ENCODE assay signal across 1 cellular context in the genomic region with DNA sequence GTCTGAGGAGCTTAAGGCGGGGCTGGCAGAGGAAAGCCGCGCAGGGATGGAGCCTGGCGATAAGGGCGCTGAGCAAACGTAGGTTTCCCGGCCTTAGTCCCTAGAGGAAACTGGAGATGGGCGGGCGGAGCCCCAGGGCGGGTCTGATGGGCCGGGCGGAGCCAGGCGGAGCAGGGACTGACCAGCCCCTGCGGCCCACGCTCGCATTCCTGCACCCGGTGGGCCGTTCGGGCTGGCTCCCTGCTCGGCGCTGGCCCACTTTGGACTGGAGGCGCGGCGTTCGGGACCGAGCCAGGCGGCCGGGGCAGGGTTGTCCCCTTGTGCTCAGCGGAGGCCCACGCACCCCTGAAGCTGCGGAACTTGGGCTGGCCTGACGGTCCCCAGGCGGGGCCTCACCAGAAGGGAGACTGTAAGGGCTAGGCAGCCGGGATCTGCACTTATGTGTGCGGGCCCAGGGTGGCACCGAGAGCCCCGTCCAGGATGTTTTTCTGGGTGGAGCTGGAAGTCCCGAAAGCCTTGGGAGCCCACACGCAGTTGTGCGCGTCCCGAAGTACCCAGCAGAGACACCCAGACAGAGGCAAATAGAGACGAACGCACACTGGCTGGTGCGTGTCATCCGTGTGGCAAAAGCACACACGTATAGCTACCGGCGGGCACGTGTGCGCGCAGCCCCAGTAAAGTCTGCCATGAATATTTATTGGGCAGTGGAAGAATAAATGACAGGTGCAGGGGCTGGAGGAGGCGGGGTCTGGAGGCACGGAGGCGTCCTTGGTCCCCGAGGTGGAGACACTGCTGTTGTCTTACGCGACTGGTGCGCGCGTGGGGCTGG.
A peak's percentile ranks its signal among the peaks of the same experiment; 100 is the strongest.
TF ChIP-seq lines count a peak whose summit lies in the region.

No MANE protein-coding gene starts in this region.

TF ChIP-seq in HepG2, 621 proteins besides CTCF, POLR2A, EP300 and RAD21 (continued from another document and continues in another):
- TF ChIP-seq, protein P1, sequence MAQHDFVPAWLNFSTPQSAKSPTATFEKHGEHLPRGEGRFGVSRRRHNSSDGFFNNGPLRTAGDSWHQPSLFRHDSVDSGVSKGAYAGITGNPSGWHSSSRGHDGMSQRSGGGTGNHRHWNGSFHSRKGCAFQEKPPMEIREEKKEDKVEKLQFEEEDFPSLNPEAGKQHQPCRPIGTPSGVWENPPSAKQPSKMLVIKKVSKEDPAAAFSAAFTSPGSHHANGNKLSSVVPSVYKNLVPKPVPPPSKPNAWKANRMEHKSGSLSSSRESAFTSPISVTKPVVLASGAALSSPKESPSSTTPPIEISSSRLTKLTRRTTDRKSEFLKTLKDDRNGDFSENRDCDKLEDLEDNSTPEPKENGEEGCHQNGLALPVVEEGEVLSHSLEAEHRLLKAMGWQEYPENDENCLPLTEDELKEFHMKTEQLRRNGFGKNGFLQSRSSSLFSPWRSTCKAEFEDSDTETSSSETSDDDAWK (CRISPR knock-in tag; IDR thresholded peaks at IDR 0.05) = no peak
- TF ChIP-seq, protein P2, sequence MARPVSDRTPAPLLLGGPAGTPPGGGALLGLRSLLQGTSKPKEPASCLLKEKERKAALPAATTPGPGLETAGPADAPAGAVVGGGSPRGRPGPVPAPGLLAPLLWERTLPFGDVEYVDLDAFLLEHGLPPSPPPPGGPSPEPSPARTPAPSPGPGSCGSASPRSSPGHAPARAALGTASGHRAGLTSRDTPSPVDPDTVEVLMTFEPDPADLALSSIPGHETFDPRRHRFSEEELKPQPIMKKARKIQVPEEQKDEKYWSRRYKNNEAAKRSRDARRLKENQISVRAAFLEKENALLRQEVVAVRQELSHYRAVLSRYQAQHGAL (CRISPR knock-in tag; IDR thresholded peaks at IDR 0.05; ENCODE audit: not compliant biosample characterization) = no peak
- TF ChIP-seq, protein P3, sequence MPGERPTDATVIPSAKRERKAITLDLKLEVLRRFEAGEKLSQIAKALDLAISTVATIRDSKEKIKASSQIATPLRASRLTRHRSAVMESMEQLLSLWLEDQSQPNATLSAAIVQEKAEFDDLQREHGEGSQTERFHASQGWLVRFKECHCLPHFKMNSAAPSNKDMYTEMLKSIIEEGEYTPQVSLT (CRISPR knock-in tag; IDR thresholded peaks at IDR 0.05; ENCODE audit: borderline replicate concordance, low read depth) = no peak
- TF ChIP-seq ISX (CRISPR knock-in tag; conservative IDR thresholded peaks at IDR 0.05) (no peak), ZNF879 (CRISPR knock-in tag; IDR thresholded peaks at IDR 0.05) (no peak), ZNF235 (CRISPR knock-in tag; IDR thresholded peaks at IDR 0.05; ENCODE audit: borderline replicate concordance) (no peak), ZNF292 (CRISPR knock-in tag; IDR thresholded peaks at IDR 0.05; ENCODE audit: borderline replicate concordance, low read depth) (no peak), ZSCAN25 (CRISPR knock-in tag; IDR thresholded peaks at IDR 0.05) (no peak), ATF7-NPFF (CRISPR knock-in tag; IDR thresholded peaks at IDR 0.05; ENCODE audit: low read depth) (0 out of 2 replicates have a peak, but pooled peaks have one; percentile 64), ELF1 (CRISPR knock-in tag; IDR thresholded peaks at IDR 0.05) (no peak), KAT8 (CRISPR knock-in tag; IDR thresholded peaks at IDR 0.05) (no peak), ZZZ3 (CRISPR knock-in tag; IDR thresholded peaks at IDR 0.05; ENCODE audit: borderline replicate concordance) (no peak), ZSCAN21 (CRISPR knock-in tag; IDR thresholded peaks at IDR 0.05; ENCODE audit: borderline replicate concordance) (no peak), ZNF101 (CRISPR knock-in tag; IDR thresholded peaks at IDR 0.05; ENCODE audit: borderline replicate concordance, low read depth) (no peak), CCAR2 (optimal IDR thresholded peaks at IDR 0.05; ENCODE audit: low read depth, low read length) (no peak), ZNF780A (CRISPR knock-in tag; IDR thresholded peaks at IDR 0.05) (no peak), PHF8 (CRISPR knock-in tag; IDR thresholded peaks at IDR 0.05) (peak; percentile 39; the same call in 1 of the 2 replicates), ZNF274 (CRISPR knock-in tag; IDR thresholded peaks at IDR 0.05) (no peak), BORCS8-MEF2B (CRISPR knock-in tag; IDR thresholded peaks at IDR 0.05) (no peak), SMAD9 (CRISPR knock-in tag; IDR thresholded peaks at IDR 0.05) (no peak), MAFG (CRISPR knock-in tag; IDR thresholded peaks at IDR 0.05) (no peak), ZNF703 (CRISPR knock-in tag; IDR thresholded peaks at IDR 0.05; ENCODE audit: borderline replicate concordance) (no peak), ZNF546 (CRISPR knock-in tag; conservative IDR thresholded peaks at IDR 0.05) (no peak), TBL1XR1 (IDR thresholded peaks at IDR 0.05; ENCODE audit: borderline replicate concordance, low read length, partially characterized antibody) (no peak), SOX6 (IDR thresholded peaks at IDR 0.05) (no peak), SOX6 (CRISPR knock-in tag; IDR thresholded peaks at IDR 0.05) (no peak)
- TF ChIP-seq, protein P4, sequence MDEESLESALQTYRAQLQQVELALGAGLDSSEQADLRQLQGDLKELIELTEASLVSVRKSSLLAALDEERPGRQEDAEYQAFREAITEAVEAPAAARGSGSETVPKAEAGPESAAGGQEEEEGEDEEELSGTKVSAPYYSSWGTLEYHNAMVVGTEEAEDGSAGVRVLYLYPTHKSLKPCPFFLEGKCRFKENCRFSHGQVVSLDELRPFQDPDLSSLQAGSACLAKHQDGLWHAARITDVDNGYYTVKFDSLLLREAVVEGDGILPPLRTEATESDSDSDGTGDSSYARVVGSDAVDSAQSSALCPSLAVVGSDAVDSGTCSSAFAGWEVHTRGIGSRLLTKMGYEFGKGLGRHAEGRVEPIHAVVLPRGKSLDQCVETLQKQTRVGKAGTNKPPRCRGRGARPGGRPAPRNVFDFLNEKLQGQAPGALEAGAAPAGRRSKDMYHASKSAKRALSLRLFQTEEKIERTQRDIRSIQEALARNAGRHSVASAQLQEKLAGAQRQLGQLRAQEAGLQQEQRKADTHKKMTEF (CRISPR knock-in tag; IDR thresholded peaks at IDR 0.05) = no peak
- TF ChIP-seq, protein P5, sequence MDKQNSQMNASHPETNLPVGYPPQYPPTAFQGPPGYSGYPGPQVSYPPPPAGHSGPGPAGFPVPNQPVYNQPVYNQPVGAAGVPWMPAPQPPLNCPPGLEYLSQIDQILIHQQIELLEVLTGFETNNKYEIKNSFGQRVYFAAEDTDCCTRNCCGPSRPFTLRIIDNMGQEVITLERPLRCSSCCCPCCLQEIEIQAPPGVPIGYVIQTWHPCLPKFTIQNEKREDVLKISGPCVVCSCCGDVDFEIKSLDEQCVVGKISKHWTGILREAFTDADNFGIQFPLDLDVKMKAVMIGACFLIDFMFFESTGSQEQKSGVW (CRISPR knock-in tag; IDR thresholded peaks at IDR 0.05; ENCODE audit: borderline replicate concordance) = no peak
- TF ChIP-seq, protein P6, sequence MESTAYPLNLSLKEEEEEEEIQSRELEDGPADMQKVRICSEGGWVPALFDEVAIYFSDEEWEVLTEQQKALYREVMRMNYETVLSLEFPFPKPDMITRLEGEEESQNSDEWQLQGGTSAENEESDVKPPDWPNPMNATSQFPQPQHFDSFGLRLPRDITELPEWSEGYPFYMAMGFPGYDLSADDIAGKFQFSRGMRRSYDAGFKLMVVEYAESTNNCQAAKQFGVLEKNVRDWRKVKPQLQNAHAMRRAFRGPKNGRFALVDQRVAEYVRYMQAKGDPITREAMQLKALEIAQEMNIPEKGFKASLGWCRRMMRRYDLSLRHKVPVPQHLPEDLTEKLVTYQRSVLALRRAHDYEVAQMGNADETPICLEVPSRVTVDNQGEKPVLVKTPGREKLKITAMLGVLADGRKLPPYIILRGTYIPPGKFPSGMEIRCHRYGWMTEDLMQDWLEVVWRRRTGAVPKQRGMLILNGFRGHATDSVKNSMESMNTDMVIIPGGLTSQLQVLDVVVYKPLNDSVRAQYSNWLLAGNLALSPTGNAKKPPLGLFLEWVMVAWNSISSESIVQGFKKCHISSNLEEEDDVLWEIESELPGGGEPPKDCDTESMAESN (CRISPR knock-in tag; conservative IDR thresholded peaks at IDR 0.05) = no peak
- TF ChIP-seq, protein P7, sequence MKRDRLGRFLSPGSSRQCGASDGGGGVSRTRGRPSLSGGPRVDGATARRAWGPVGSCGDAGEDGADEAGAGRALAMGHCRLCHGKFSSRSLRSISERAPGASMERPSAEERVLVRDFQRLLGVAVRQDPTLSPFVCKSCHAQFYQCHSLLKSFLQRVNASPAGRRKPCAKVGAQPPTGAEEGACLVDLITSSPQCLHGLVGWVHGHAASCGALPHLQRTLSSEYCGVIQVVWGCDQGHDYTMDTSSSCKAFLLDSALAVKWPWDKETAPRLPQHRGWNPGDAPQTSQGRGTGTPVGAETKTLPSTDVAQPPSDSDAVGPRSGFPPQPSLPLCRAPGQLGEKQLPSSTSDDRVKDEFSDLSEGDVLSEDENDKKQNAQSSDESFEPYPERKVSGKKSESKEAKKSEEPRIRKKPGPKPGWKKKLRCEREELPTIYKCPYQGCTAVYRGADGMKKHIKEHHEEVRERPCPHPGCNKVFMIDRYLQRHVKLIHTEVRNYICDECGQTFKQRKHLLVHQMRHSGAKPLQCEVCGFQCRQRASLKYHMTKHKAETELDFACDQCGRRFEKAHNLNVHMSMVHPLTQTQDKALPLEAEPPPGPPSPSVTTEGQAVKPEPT (CRISPR knock-in tag; IDR thresholded peaks at IDR 0.05; ENCODE audit: low read depth) = no peak
- TF ChIP-seq, protein P8, sequence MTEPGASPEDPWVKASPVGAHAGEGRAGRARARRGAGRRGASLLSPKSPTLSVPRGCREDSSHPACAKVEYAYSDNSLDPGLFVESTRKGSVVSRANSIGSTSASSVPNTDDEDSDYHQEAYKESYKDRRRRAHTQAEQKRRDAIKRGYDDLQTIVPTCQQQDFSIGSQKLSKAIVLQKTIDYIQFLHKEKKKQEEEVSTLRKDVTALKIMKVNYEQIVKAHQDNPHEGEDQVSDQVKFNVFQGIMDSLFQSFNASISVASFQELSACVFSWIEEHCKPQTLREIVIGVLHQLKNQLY (CRISPR knock-in tag; IDR thresholded peaks at IDR 0.05) = no peak
- TF ChIP-seq, protein P9, sequence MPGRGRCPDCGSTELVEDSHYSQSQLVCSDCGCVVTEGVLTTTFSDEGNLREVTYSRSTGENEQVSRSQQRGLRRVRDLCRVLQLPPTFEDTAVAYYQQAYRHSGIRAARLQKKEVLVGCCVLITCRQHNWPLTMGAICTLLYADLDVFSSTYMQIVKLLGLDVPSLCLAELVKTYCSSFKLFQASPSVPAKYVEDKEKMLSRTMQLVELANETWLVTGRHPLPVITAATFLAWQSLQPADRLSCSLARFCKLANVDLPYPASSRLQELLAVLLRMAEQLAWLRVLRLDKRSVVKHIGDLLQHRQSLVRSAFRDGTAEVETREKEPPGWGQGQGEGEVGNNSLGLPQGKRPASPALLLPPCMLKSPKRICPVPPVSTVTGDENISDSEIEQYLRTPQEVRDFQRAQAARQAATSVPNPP (CRISPR knock-in tag; IDR thresholded peaks at IDR 0.05) = no peak
- TF ChIP-seq, protein P10, sequence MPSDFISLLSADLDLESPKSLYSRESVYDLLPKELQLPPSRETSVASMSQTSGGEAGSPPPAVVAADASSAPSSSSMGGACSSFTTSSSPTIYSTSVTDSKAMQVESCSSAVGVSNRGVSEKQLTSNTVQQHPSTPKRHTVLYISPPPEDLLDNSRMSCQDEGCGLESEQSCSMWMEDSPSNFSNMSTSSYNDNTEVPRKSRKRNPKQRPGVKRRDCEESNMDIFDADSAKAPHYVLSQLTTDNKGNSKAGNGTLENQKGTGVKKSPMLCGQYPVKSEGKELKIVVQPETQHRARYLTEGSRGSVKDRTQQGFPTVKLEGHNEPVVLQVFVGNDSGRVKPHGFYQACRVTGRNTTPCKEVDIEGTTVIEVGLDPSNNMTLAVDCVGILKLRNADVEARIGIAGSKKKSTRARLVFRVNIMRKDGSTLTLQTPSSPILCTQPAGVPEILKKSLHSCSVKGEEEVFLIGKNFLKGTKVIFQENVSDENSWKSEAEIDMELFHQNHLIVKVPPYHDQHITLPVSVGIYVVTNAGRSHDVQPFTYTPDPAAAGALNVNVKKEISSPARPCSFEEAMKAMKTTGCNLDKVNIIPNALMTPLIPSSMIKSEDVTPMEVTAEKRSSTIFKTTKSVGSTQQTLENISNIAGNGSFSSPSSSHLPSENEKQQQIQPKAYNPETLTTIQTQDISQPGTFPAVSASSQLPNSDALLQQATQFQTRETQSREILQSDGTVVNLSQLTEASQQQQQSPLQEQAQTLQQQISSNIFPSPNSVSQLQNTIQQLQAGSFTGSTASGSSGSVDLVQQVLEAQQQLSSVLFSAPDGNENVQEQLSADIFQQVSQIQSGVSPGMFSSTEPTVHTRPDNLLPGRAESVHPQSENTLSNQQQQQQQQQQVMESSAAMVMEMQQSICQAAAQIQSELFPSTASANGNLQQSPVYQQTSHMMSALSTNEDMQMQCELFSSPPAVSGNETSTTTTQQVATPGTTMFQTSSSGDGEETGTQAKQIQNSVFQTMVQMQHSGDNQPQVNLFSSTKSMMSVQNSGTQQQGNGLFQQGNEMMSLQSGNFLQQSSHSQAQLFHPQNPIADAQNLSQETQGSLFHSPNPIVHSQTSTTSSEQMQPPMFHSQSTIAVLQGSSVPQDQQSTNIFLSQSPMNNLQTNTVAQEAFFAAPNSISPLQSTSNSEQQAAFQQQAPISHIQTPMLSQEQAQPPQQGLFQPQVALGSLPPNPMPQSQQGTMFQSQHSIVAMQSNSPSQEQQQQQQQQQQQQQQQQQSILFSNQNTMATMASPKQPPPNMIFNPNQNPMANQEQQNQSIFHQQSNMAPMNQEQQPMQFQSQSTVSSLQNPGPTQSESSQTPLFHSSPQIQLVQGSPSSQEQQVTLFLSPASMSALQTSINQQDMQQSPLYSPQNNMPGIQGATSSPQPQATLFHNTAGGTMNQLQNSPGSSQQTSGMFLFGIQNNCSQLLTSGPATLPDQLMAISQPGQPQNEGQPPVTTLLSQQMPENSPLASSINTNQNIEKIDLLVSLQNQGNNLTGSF (CRISPR knock-in tag; IDR thresholded peaks at IDR 0.05) = no peak
- TF ChIP-seq, protein P11, sequence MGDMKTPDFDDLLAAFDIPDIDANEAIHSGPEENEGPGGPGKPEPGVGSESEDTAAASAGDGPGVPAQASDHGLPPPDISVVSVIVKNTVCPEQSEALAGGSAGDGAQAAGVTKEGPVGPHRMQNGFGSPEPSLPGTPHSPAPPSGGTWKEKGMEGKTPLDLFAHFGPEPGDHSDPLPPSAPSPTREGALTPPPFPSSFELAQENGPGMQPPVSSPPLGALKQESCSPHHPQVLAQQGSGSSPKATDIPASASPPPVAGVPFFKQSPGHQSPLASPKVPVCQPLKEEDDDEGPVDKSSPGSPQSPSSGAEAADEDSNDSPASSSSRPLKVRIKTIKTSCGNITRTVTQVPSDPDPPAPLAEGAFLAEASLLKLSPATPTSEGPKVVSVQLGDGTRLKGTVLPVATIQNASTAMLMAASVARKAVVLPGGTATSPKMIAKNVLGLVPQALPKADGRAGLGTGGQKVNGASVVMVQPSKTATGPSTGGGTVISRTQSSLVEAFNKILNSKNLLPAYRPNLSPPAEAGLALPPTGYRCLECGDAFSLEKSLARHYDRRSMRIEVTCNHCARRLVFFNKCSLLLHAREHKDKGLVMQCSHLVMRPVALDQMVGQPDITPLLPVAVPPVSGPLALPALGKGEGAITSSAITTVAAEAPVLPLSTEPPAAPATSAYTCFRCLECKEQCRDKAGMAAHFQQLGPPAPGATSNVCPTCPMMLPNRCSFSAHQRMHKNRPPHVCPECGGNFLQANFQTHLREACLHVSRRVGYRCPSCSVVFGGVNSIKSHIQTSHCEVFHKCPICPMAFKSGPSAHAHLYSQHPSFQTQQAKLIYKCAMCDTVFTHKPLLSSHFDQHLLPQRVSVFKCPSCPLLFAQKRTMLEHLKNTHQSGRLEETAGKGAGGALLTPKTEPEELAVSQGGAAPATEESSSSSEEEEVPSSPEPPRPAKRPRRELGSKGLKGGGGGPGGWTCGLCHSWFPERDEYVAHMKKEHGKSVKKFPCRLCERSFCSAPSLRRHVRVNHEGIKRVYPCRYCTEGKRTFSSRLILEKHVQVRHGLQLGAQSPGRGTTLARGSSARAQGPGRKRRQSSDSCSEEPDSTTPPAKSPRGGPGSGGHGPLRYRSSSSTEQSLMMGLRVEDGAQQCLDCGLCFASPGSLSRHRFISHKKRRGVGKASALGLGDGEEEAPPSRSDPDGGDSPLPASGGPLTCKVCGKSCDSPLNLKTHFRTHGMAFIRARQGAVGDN (CRISPR knock-in tag; IDR thresholded peaks at IDR 0.05) = peak; percentile 62
